21 cellular contexts compared by ENCODE assay signal in genomic region chr11:75314771-75315438, GRCh38. TPM values are rescaled to one million over a fixed set of nuclear protein-coding genes. Genes with fewer than 3 reads are reported as not detected.
A peak's percentile ranks its signal among the peaks of the same experiment; 100 is the strongest.
DNase-seq lines count a peak whose midpoint lies in the region; ATAC-seq and TF ChIP-seq lines count a peak whose summit lies in the region.
"Had no signal": no experiment of that assay in that cellular context is flagged by ENCODE, and none has a peak within 500 bp of the region (broad histone marks: within the 10 kb centered on the region; RNA-seq: fewer than 3 reads in every experiment).

No MANE protein-coding gene starts in this region.

- no peak overlapping the region for H3K4me2 ChIP-seq in GM23338

- 0 out of 2 replicates have a peak overlapping the region, but pooled peaks have one; percentile 33 for H3K27ac Mint-ChIP-seq in GM23338
- H3K27ac Mint-ChIP-seq in endodermal cell: peak overlapping the region; percentile 86
- H3K27ac Mint-ChIP-seq in naive thymus-derived CD4-positive, alpha-beta T cell: peak overlapping the region in 5 of 9 donors; percentile 49 to 77 (median 60)
- H3K27ac Mint-ChIP-seq in activated T-helper 17 cell treated with anti-CD3 and anti-CD28 coated beads, Interleukin-2, amount 50 U/mL, for 72 hours: no peak overlapping the region
- H3K27ac Mint-ChIP-seq: activated naive CD4-positive, alpha-beta T cell treated with anti-CD3 and anti-CD28 coated beads, Interleukin-2, amount 10 ng/mL, durations not matched to agents 7 days and 5 days had no signal

- H3K4me3 Mint-ChIP-seq in GM23338: no peak overlapping the region
- H3K4me3 Mint-ChIP-seq in endodermal cell: no peak overlapping the region
- H3K4me3 Mint-ChIP-seq in naive thymus-derived CD4-positive, alpha-beta T cell: no peak overlapping the region
- H3K4me3 Mint-ChIP-seq in activated T-helper 17 cell treated with anti-CD3 and anti-CD28 coated beads, Interleukin-2, amount 50 U/mL, for 72 hours: no peak overlapping the region
- H3K4me3 Mint-ChIP-seq: activated naive CD4-positive, alpha-beta T cell treated with anti-CD3 and anti-CD28 coated beads, Interleukin-2, amount 10 ng/mL, durations not matched to agents 7 days and 5 days; activated T-cell treated with anti-CD3 and anti-CD28 coated beads, Interleukin-2, amount 50 U/mL, for 4 hours; CD8-positive, alpha-beta memory T cell had no signal

- H3K27me3 ChIP-seq in GM23338 (ENCODE audit: insufficient read depth): no peaks in the 10 kb centered on the region
- H3K27me3 ChIP-seq in endodermal cell (ENCODE audit: control insufficient read depth, insufficient read depth, low read length, poor library complexity, severe bottlenecking): no peaks in the 10 kb centered on the region
- H3K27me3 ChIP-seq in naive thymus-derived CD4-positive, alpha-beta T cell (ENCODE audit: control insufficient read depth in 2 of 2, insufficient read depth in 2 of 2, low read length in 2 of 2): no peaks in the 10 kb centered on the region
- H3K27me3 ChIP-seq in stomach smooth muscle (ENCODE audit: control insufficient read depth in 1 of 2, insufficient read depth in 2 of 2, low read length in 2 of 2): no peaks in the 10 kb centered on the region
- no peaks in the 10 kb centered on the region for H3K27me3 ChIP-seq in MG63

- no peaks in the 10 kb centered on the region for H3K79me2 ChIP-seq in GM23338 (replicated peaks; ENCODE audit: insufficient read depth)

- CTCF ChIA-PET in naive thymus-derived CD4-positive, alpha-beta T cell (lab: Charles Lee): no interaction called here

- H3K9me3 ChIP-seq in endodermal cell (ENCODE audit: control insufficient read depth, low read length) (no peaks in the 10 kb centered on the region), stomach smooth muscle (ENCODE audit: control insufficient read depth in 2 of 2, low read length in 2 of 2) (no peaks in the 10 kb centered on the region), MG63 (no peaks in the 10 kb centered on the region)
- H3K9me3 ChIP-seq in naive thymus-derived CD4-positive, alpha-beta T cell (ENCODE audit: control insufficient read depth in 2 of 3, low read length in 3 of 3): no peaks in the 10 kb centered on the region

- H2AFZ ChIP-seq in GM23338: no peak overlapping the region

- H3F3A ChIP-seq in GM23338 (replicated peaks; ENCODE audit: low read depth): no peaks in the 10 kb centered on the region

- H3K36me3 ChIP-seq in GM23338 (ENCODE audit: insufficient read depth) (no peaks in the 10 kb centered on the region), endodermal cell (ENCODE audit: control insufficient read depth, insufficient read depth, low read length) (peaks cover 31% of the 10 kb centered on the region), stomach smooth muscle (ENCODE audit: control insufficient read depth in 2 of 2, insufficient read depth in 2 of 2, low read length in 2 of 2) (peaks cover 0 to 5% of the 10 kb centered on the region in 2 donors), MG63 (no peaks in the 10 kb centered on the region)
- H3K36me3 ChIP-seq in naive thymus-derived CD4-positive, alpha-beta T cell (ENCODE audit: control insufficient read depth in 2 of 3, insufficient read depth in 3 of 3, low read length in 3 of 3): peaks cover 0 to 7% (median 0%) of the 10 kb centered on the region in 3 experiments

- H3K9me3 Mint-ChIP-seq in GM23338 (peaks cover 6% of the 10 kb centered on the region; the same call in 2 of the 3 replicates), endodermal cell (no peaks in the 10 kb centered on the region)
- H3K9me3 Mint-ChIP-seq in naive thymus-derived CD4-positive, alpha-beta T cell: no peaks in the 10 kb centered on the region
- H3K9me3 Mint-ChIP-seq in activated T-helper 17 cell treated with anti-CD3 and anti-CD28 coated beads, Interleukin-2, amount 50 U/mL, for 72 hours: no peaks in the 10 kb centered on the region
- H3K9me3 Mint-ChIP-seq: activated naive CD4-positive, alpha-beta T cell treated with anti-CD3 and anti-CD28 coated beads, Interleukin-2, amount 10 ng/mL, durations not matched to agents 7 days and 5 days; activated T-cell treated with anti-CD3 and anti-CD28 coated beads, Interleukin-2, amount 50 U/mL, for 4 hours; CD8-positive, alpha-beta memory T cell had no signal

- H3K27ac ChIP-seq in GM23338 (ENCODE audit: low read depth): no peak overlapping the region
- no peak overlapping the region for H3K27ac ChIP-seq in endodermal cell (ENCODE audit: low read depth, low read length)
- no peak overlapping the region for H3K27ac ChIP-seq in naive thymus-derived CD4-positive, alpha-beta T cell (ENCODE audit: low read depth, low read length)
- H3K27ac ChIP-seq in stomach smooth muscle (ENCODE audit: low read length): peak overlapping the region; percentile 37

- WGBS in endodermal cell (ENCODE audit: insufficient coverage in 1 of 2, insufficient read length in 1 of 2), 2 experiments: 85 to 87% methylated on average over 15 to 16 of the region's 16 CpGs

- H3K27me3 Mint-ChIP-seq in GM23338 (ENCODE audit: insufficient read depth, low read depth, poor library complexity) (peaks cover 8% of the 10 kb centered on the region), endodermal cell (ENCODE audit: insufficient read depth) (no peaks in the 10 kb centered on the region)
- no peaks in the 10 kb centered on the region for H3K27me3 Mint-ChIP-seq in naive thymus-derived CD4-positive, alpha-beta T cell
- no peaks in the 10 kb centered on the region for H3K27me3 Mint-ChIP-seq in activated T-helper 17 cell treated with anti-CD3 and anti-CD28 coated beads, Interleukin-2, amount 50 U/mL, for 72 hours
- H3K27me3 Mint-ChIP-seq: activated naive CD4-positive, alpha-beta T cell treated with anti-CD3 and anti-CD28 coated beads, Interleukin-2, amount 10 ng/mL, durations not matched to agents 7 days and 5 days; CD8-positive, alpha-beta memory T cell had no signal

- H3K4me1 Mint-ChIP-seq in GM23338 (peaks cover 52% of the 10 kb centered on the region), endodermal cell (peaks cover 38% of the 10 kb centered on the region)
- peaks cover 13 to 53% (median 29%) of the 10 kb centered on the region in 7 donors for H3K4me1 Mint-ChIP-seq in naive thymus-derived CD4-positive, alpha-beta T cell
- H3K4me1 Mint-ChIP-seq in activated T-helper 17 cell treated with anti-CD3 and anti-CD28 coated beads, Interleukin-2, amount 50 U/mL, for 72 hours: peaks cover 6% of the 10 kb centered on the region

- TF ChIP-seq CTCF in GM23338 (conservative IDR thresholded peaks at IDR 0.05; ENCODE audit: low read depth in 2 of 2) (no peak), endodermal cell (conservative IDR thresholded peaks at IDR 0.05) (no peak)

- H3K4me3 ChIP-seq in GM23338 (no peak overlapping the region), endodermal cell (ENCODE audit: low read length) (no peak overlapping the region), stomach smooth muscle (ENCODE audit: low read length in 2 of 2) (no peak overlapping the region), MG63 (no peak overlapping the region)
- H3K4me3 ChIP-seq in naive thymus-derived CD4-positive, alpha-beta T cell (ENCODE audit: low read length): no peak overlapping the region
- H3K4me3 ChIP-seq: K562 had no signal

- no peaks in the 10 kb centered on the region for H3K9me2 ChIP-seq in GM23338 (ENCODE audit: insufficient read depth)

- ATAC-seq in GM23338 (no peak), GM21367 (IDR thresholded peaks at IDR 0.05; ENCODE audit: unreplicated experiment) (no peak)
- ATAC-seq in naive thymus-derived CD4-positive, alpha-beta T cell: no peak
- no peak for ATAC-seq in activated T-helper 17 cell treated with anti-CD3 and anti-CD28 coated beads, Interleukin-2, amount 50 U/mL, for 72 hours (replicated peaks)
- ATAC-seq: activated T-cell treated with anti-CD3 and anti-CD28 coated beads, Interleukin-2, amount 50 U/mL, for 4 hours; HCT116 had no signal

- H3K9ac ChIP-seq in endodermal cell (ENCODE audit: extremely low read depth, low read length, poor library complexity, severe bottlenecking): no peak overlapping the region
- no peak overlapping the region for H3K9ac ChIP-seq in stomach smooth muscle (ENCODE audit: low read length in 2 of 2)

- intact Hi-C loops in naive thymus-derived CD4-positive, alpha-beta T cell (cut with micrococcal nuclease): no loop called here

- 0 out of 2 replicates have a peak, but pooled peaks cover 1% of the 10 kb centered on the region for H3K4me1 ChIP-seq in GM23338 (ENCODE audit: insufficient read depth)
- peaks cover 10% of the 10 kb centered on the region for H3K4me1 ChIP-seq in endodermal cell (ENCODE audit: control insufficient read depth, insufficient read depth, low read length)
- no peaks in the 10 kb centered on the region for H3K4me1 ChIP-seq in naive thymus-derived CD4-positive, alpha-beta T cell (ENCODE audit: control insufficient read depth in 2 of 2, insufficient read depth in 2 of 2, low read length in 2 of 2)
- H3K4me1 ChIP-seq in stomach smooth muscle (ENCODE audit: control insufficient read depth, insufficient read depth, low read length): peaks cover 67% of the 10 kb centered on the region

- no peaks in the 10 kb centered on the region for H4K20me1 ChIP-seq in GM23338 (replicated peaks; ENCODE audit: insufficient read depth)

- H3K36me3 Mint-ChIP-seq in GM23338 (ENCODE audit: low read depth) (peaks cover 14% of the 10 kb centered on the region), endodermal cell (ENCODE audit: low read depth) (peaks cover 18% of the 10 kb centered on the region)
- H3K36me3 Mint-ChIP-seq in naive thymus-derived CD4-positive, alpha-beta T cell: peaks cover 0 to 10% (median 0%) of the 10 kb centered on the region in 5 donors
- no peaks in the 10 kb centered on the region for H3K36me3 Mint-ChIP-seq in activated T-helper 17 cell treated with anti-CD3 and anti-CD28 coated beads, Interleukin-2, amount 50 U/mL, for 72 hours (ENCODE audit: low read depth)
- H3K36me3 Mint-ChIP-seq: activated naive CD4-positive, alpha-beta T cell treated with anti-CD3 and anti-CD28 coated beads, Interleukin-2, amount 10 ng/mL, durations not matched to agents 7 days and 5 days had no signal

- POLR2A ChIA-PET in naive thymus-derived CD4-positive, alpha-beta T cell (lab: Charles Lee): no interaction called here

- DNase-seq in GM23338 (ENCODE audit: low spot score) (no peak), endodermal cell (no peak), MG63 (no peak)
- no peak for DNase-seq in naive thymus-derived CD4-positive, alpha-beta T cell
- DNase-seq in stimulated activated CD4-positive, alpha-beta T cell treated with anti-CD3 and anti-CD28 coated beads, Interleukin-4, amount 100 ng/mL, for 4 hours: no peak
- DNase-seq: activated CD4-positive, alpha-beta T cell treated with anti-CD3 and anti-CD28 coated beads for 1 hour; activated naive CD4-positive, alpha-beta T cell treated with anti-CD3 and anti-CD28 coated beads, Interleukin-2, amount 10 ng/mL, durations not matched to agents 7 days and 5 days; activated T-cell treated with anti-CD3 and anti-CD28 coated beads, Interleukin-2, amount 50 U/mL, for 4 hours; amygdala; CD8-positive, alpha-beta memory T cell; dermis blood vessel endothelial cell; DMS153; GDM1; NCI-H187; occipital lobe; stimulated activated CD4-positive, alpha-beta T cell treated with anti-CD3 and anti-CD28 coated beads, Interleukin-12 subunit alpha, Interleukin-12 subunit beta, amount 100 ng/mL, for 4 hours had no signal

RNA-seq across cellular contexts. Expression of gene ARRB1, which starts 36.6 kb away (rescaled TPM):
- 11.1 and 17.0 TPM in 2 replicates for total RNA-seq in GM23338 (2014; rRNA removed; shearing (Covaris generic))
- polyA plus RNA-seq in GM23338 (2016; fragmentation: Nextera tagmentation; extraction: Ambion mirVana): 5.8 and 6.3 TPM in 2 replicates
- 100 to 1,000 TPM in 1 of 2 donors, 10 to 100 TPM in 1; 41.7 to 128 TPM for total RNA-seq in endodermal cell
- polyA plus RNA-seq in endodermal cell (2013, experiment 1 of 2): 19.7 TPM
- 23.1 TPM for polyA plus RNA-seq in endodermal cell (2013, experiment 2 of 2)
- total RNA-seq in naive thymus-derived CD4-positive, alpha-beta T cell: 100 to 1,000 TPM in 1 of 5 experiments, 10 to 100 TPM in 4; 47.8 to 104 (median 63.9) TPM
- polyA plus RNA-seq in naive thymus-derived CD4-positive, alpha-beta T cell: 1 to 10 TPM; 7.5 to 9.0 TPM
- 8.0 and 17.2 TPM in 2 replicates for total RNA-seq in MG63 (2014; rRNA removed; shearing (Covaris generic); ENCODE audit: low replicate concordance)
- 10 to 100 TPM; 10.7 to 14.7 TPM for total RNA-seq in activated T-helper 17 cell treated with anti-CD3 and anti-CD28 coated beads, Interleukin-2, amount 50 U/mL, for 72 hours
